In genomic region chr9:127742435-127743088, GRCh38 we compare ENCODE assay signal across 8 cellular contexts. TPM values are rescaled to one million over a fixed set of nuclear protein-coding genes. Genes with fewer than 3 reads are reported as not detected.
DNase-seq lines count a peak whose midpoint lies in the region; ATAC-seq, FAIRE-seq and TF ChIP-seq lines count a peak whose summit lies in the region.

No MANE protein-coding gene starts in this region.

- peak overlapping the region; percentile 36 for H3K4me3 ChIP-seq in astrocyte (ENCODE audit: insufficient read depth, low read depth, low read length)
- peak overlapping the region; percentile 5 for H3K4me3 ChIP-seq in kidney epithelial cell (ENCODE audit: low read depth, low read length)

- ATAC-seq in esophagus mucosa = no peak
- ATAC-seq in GM18520 (IDR thresholded peaks at IDR 0.05; ENCODE audit: unreplicated experiment) = no peak
- ATAC-seq in GM21528 (IDR thresholded peaks at IDR 0.05; ENCODE audit: low FRiP score, unreplicated experiment) = no peak

- no peaks in the 10 kb centered on the region for H3K36me3 Mint-ChIP-seq in astrocyte (ENCODE audit: low read depth, unreplicated experiment)

- H3K4me1 Mint-ChIP-seq in astrocyte (ENCODE audit: low read depth, unreplicated experiment) = peaks cover 3% of the 10 kb centered on the region

- in situ Hi-C loops in ACHN (cut with HindIII; ENCODE audit: low pct_ligation_motif_present, low pct_unique_long_range_greater_than_20kb, low sequenced_read_pairs) = no loop called here

- H3K27ac ChIP-seq in astrocyte (ENCODE audit: low read depth, low read length) = no peak overlapping the region

- H3K9me3 Mint-ChIP-seq in astrocyte (ENCODE audit: unreplicated experiment) = no peaks in the 10 kb centered on the region

- no peaks in the 10 kb centered on the region for H3K9me3 ChIP-seq in astrocyte (ENCODE audit: insufficient read depth, low read depth, low read length)

- H3K9ac ChIP-seq in astrocyte (ENCODE audit: low read length) = no peak overlapping the region

- H3K36me3 ChIP-seq in astrocyte (ENCODE audit: insufficient read depth, low read length) (no peaks in the 10 kb centered on the region), kidney epithelial cell (ENCODE audit: control insufficient read depth, insufficient read depth, low read length) (no peaks in the 10 kb centered on the region)

- H3K27me3 ChIP-seq in astrocyte (ENCODE audit: insufficient read depth, low read length) = no peaks in the 10 kb centered on the region
- peaks cover 14% of the 10 kb centered on the region for H3K27me3 ChIP-seq in kidney epithelial cell (ENCODE audit: control insufficient read depth, insufficient read depth, low read length)

- no peaks in the 10 kb centered on the region for H4K20me1 ChIP-seq in astrocyte (ENCODE audit: insufficient read depth, low read length)

- no peak for TF ChIP-seq CTCF in astrocyte (IDR thresholded peaks at IDR 0.05; ENCODE audit: insufficient read depth, low read depth, low read length)
- TF ChIP-seq CTCF in kidney epithelial cell (IDR thresholded peaks at IDR 0.05; ENCODE audit: insufficient read depth, low read length, poor library complexity, severe bottlenecking) = no peak

- peak overlapping the region; percentile 44 for H3K27ac Mint-ChIP-seq in astrocyte (ENCODE audit: unreplicated experiment)

- H3K4me3 Mint-ChIP-seq in astrocyte (ENCODE audit: unreplicated experiment) = peak overlapping the region; percentile 79

- DNase-seq in ACHN = peak; percentile 83
- DNase-seq in HT1080 (ENCODE audit: low read depth) = peak; percentile 27
- DNase-seq in astrocyte (ENCODE audit: low read depth) = peak; percentile 71
- peak; percentile 38 for DNase-seq in kidney epithelial cell (ENCODE audit: low read depth)
- no peak for DNase-seq in NCI-H2081 (lab: John Stamatoyannopoulos, UW)

- H3K27me3 Mint-ChIP-seq in astrocyte (ENCODE audit: low read depth, unreplicated experiment) = peaks cover 8% of the 10 kb centered on the region

- FAIRE-seq in astrocyte (lab: Jason Lieb, UNC) = no peak

- peak overlapping the region; percentile 58 for H2AFZ ChIP-seq in astrocyte (ENCODE audit: low read depth, low read length)

- no peaks in the 10 kb centered on the region for H3K79me2 ChIP-seq in astrocyte (ENCODE audit: insufficient read depth, low read length)

- peak overlapping the region; percentile 80 for H3K4me2 ChIP-seq in astrocyte (ENCODE audit: low read length)

- H3K4me1 ChIP-seq in astrocyte (ENCODE audit: insufficient read depth, low read length) = peaks cover 10% of the 10 kb centered on the region

RNA-seq across cellular contexts. Expression of gene TOR2A, which starts 7.5 kb away (rescaled TPM):
- total RNA-seq in HT1080 (2014; rRNA removed; shearing (Covaris generic)) = 20.7 and 27.7 TPM in 2 replicates
- 24.7 and 27.5 TPM in 2 replicates for polyA plus RNA-seq in HT1080 (2015; cell fraction: cytosol; rRNA removed)
- 18.4 and 20.8 TPM in 2 replicates for polyA plus RNA-seq in HT1080 (2015; cell fraction: nucleus; rRNA removed)
- total RNA-seq in astrocyte (7.5 and 8.5 TPM in 2 replicates), kidney epithelial cell (13.3 and 13.4 TPM in 2 replicates), esophagus mucosa (9.5 TPM)

RNA-seq across cellular contexts. Expression of gene TTC16, which starts 26.7 kb away (rescaled TPM):
- not detected in 2 replicates for total RNA-seq in HT1080 (2014; rRNA removed; shearing (Covaris generic))
- polyA plus RNA-seq in HT1080 (2015; cell fraction: cytosol; rRNA removed) = 0.02 TPM in 1 of 2 replicates, not detected in the other
- polyA plus RNA-seq in HT1080 (2015; cell fraction: nucleus; rRNA removed) = 0.10 TPM in 1 of 2 replicates, not detected in the other
- total RNA-seq in astrocyte (not detected in 2 replicates), kidney epithelial cell (not detected in 2 replicates), esophagus mucosa (not detected)

RNA-seq across cellular contexts. Expression of gene PTRH1, which starts 27.1 kb away (rescaled TPM):
- total RNA-seq in HT1080 (2014; rRNA removed; shearing (Covaris generic)) = 27.1 and 33.3 TPM in 2 replicates
- polyA plus RNA-seq in HT1080 (2015; cell fraction: cytosol; rRNA removed) = 21.0 and 26.6 TPM in 2 replicates
- polyA plus RNA-seq in HT1080 (2015; cell fraction: nucleus; rRNA removed) = 6.8 and 14.2 TPM in 2 replicates
- total RNA-seq in astrocyte = 9.9 and 13.5 TPM in 2 replicates
- 36.5 and 43.6 TPM in 2 replicates for total RNA-seq in kidney epithelial cell
- 7.9 TPM for total RNA-seq in esophagus mucosa

RNA-seq across cellular contexts. Expression of gene CFAP157, which starts 35.8 kb away (rescaled TPM):
- not detected in 2 replicates for total RNA-seq in HT1080 (2014; rRNA removed; shearing (Covaris generic))
- polyA plus RNA-seq in HT1080 (2015; cell fraction: cytosol; rRNA removed) = not detected in 2 replicates
- 0.12 and 0.29 TPM in 2 replicates for polyA plus RNA-seq in HT1080 (2015; cell fraction: nucleus; rRNA removed)
- 0.09 TPM in 1 of 2 replicates, not detected in the other for total RNA-seq in astrocyte
- 0.07 TPM in 1 of 2 replicates, not detected in the other for total RNA-seq in kidney epithelial cell
- total RNA-seq in esophagus mucosa = not detected

RNA-seq across cellular contexts. Expression of gene SH2D3C, which starts 35.9 kb away (rescaled TPM):
- not detected in 2 replicates for total RNA-seq in HT1080 (2014; rRNA removed; shearing (Covaris generic))
- 0.02 TPM in 1 of 2 replicates, not detected in the other for polyA plus RNA-seq in HT1080 (2015; cell fraction: cytosol; rRNA removed)
- not detected in 2 replicates for polyA plus RNA-seq in HT1080 (2015; cell fraction: nucleus; rRNA removed)
- 4.6 and 5.8 TPM in 2 replicates for total RNA-seq in astrocyte
- total RNA-seq in kidney epithelial cell = 0.17 and 0.27 TPM in 2 replicates
- 1.9 TPM for total RNA-seq in esophagus mucosa

Comparison
In these comparisons a context has a peak if more than half of its experiments do, and no peak if none do; other contexts are left out.
1. DNase-seq: peak in ACHN (single experiment), HT1080 (single experiment), astrocyte (single experiment) and kidney epithelial cell (single experiment); none in NCI-H2081 (0 of 2).